In genomic region chr9:23557691-23558090, GRCh38 we compare ENCODE assay signal across 24 cellular contexts.
"Had no signal": no experiment of that assay in that cellular context is flagged by ENCODE, and none has a peak within 500 bp of the region (broad histone marks: within the 10 kb centered on the region; RNA-seq: fewer than 3 reads in every experiment).

No MANE protein-coding gene starts in this region.

- ATAC-seq: activated T-cell treated with anti-CD3 and anti-CD28 coated beads, Interleukin-2, amount 50 U/mL, for 72 hours; foreskin keratinocyte; left lung; natural killer cell treated with Interleukin-12 subunit alpha and Interleukin-12 subunit beta and Interleukin-15 and Interleukin-18, amount 100 ng/mL, for 72 hours; stimulated activated effector memory CD8-positive, alpha-beta T cell treated with anti-CD3 and anti-CD28 coated beads, Interleukin-12 subunit alpha, Interleukin-12 subunit beta, amount 100 ng/mL, for 72 hours; stimulated activated naive CD8-positive, alpha-beta T cell treated with anti-CD3 and anti-CD28 coated beads, Interleukin-15, amount 100 ng/mL, for 72 hours; T-helper 17 cell had no signal

- H3K4me1 ChIP-seq: foreskin keratinocyte, left lung, prostate gland, right atrium auricular region, suprapubic skin, tibial nerve had no signal

- DNase-seq: activated CD4-positive, alpha-beta T cell treated with anti-CD3 and anti-CD28 coated beads for 4 hours; activated CD4-positive, alpha-beta T cell treated with anti-CD3 and anti-CD28 coated beads, Interleukin-2, amount 50 U/mL, for 48 hours; activated CD4-positive, CD25-positive, alpha-beta regulatory T cell; activated effector memory CD4-positive, alpha-beta T cell treated with Interleukin-2 at 50 U/mL for 16 hours; activated naive CD4-positive, alpha-beta T cell treated with anti-CD3 and anti-CD28 coated beads for 36 hours; activated naive CD8-positive, alpha-beta T cell treated with anti-CD3 and anti-CD28 coated beads, Interleukin-2, amount 10 ng/mL, durations not matched to agents 7 days and 5 days; activated T-cell treated with anti-CD3 and anti-CD28 coated beads, Interleukin-2, amount 50 U/mL, for 72 hours; brain microvascular endothelial cell; central memory CD4-positive, alpha-beta T cell; effector memory CD4-positive, alpha-beta T cell; left lung; ovary; stimulated activated CD4-positive, alpha-beta T cell treated with anti-CD3 and anti-CD28 coated beads, Interleukin-2, amount 100 ng/mL, for 24 hours; stimulated activated naive CD8-positive, alpha-beta T cell treated with anti-CD3 and anti-CD28 coated beads, Interleukin-15, amount 100 ng/mL, for 72 hours; T-helper 17 cell had no signal

- H3K27ac ChIP-seq: brain microvascular endothelial cell, foreskin keratinocyte, left lung, ovary, prostate gland, right atrium auricular region, skin epidermis, suprapubic skin, tibial nerve had no signal

- H3K9me3 ChIP-seq: ovary, prostate gland, right atrium auricular region, suprapubic skin had no signal

- H3K4me3 ChIP-seq: left lung, lung, ovary, prostate gland, right atrium auricular region, skin epidermis, suprapubic skin, tibial nerve had no signal

- H3K27me3 ChIP-seq: brain microvascular endothelial cell, foreskin keratinocyte, left lung, ovary, right atrium auricular region, suprapubic skin, tibial nerve had no signal

- H3K36me3 ChIP-seq: brain microvascular endothelial cell, left lung, ovary, prostate gland, right atrium auricular region, suprapubic skin, tibial nerve had no signal
